8 cellular contexts compared by ENCODE assay signal in the genomic region with DNA sequence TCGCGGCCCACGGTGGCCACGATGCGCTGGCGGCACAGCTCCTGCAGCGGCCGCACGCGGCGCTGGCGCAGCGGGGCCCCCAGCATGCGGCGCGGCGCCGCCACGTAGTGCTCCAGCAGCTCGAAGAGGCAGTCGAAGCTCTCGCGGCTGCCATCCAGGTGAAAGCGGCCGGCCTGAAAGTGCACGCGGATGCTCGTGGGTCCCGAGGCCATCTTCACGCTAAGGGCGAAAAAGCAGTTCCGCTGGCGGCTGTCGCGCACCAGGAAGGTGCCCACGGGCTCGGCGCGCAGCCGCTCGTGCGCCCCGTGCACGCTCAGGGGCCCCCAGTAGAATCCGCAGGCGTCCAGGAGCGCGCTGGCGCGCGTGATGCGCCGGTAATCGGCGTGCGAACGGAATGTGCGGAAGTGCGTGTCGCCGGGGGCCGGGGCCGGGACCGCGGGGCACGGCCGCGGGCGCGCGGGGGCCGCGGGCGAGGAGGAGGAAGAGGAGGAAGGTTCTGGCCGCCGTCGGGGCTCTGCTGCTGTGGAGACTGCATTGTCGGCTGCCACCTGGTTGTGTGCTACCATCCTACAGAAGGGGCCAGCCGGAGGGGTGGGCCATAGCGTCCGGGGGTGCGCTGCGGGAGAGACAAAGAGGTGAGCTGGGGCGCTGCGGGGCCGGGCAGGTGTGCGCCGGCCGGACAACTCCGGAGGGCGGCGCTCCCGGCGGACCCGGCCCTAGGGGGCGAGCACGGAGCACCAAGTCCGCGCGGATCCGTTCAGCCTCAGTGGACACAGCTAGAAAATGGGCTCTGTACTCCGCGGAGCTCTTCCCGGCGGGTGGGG. TPM values are rescaled to one million over a fixed set of nuclear protein-coding genes. Genes with fewer than 3 reads are reported as not detected.
DNase-seq lines count a peak whose midpoint lies in the region; ATAC-seq, FAIRE-seq and TF ChIP-seq lines count a peak whose summit lies in the region.

No MANE protein-coding gene starts in this region.

- H3K27me3 ChIP-seq in SK-N-SH (ENCODE audit: insufficient read depth) (no peaks in the 10 kb centered on the region), bronchial epithelial cell (ENCODE audit: control insufficient read depth, insufficient read depth, low read length) (no peaks in the 10 kb centered on the region)

- ATAC-seq in SK-N-SH treated with all-trans-retinoic acid at 6 μM for 48 hours, result no peak
- ATAC-seq in HG03442 (IDR thresholded peaks at IDR 0.05; ENCODE audit: unreplicated experiment), result peak; percentile 2

- DNase-seq in SK-N-SH (peak; percentile 73), T1000 (lab: John Stamatoyannopoulos, UW) (peak; percentile 19), bronchial epithelial cell (ENCODE audit: low read depth) (peak; percentile 21), left kidney (ENCODE audit: low read depth, low spot score) (peak; percentile 86), COLO829 (ENCODE audit: low spot score) (no peak)
- peak; percentile 40 for DNase-seq in stimulated activated CD8-positive, alpha-beta memory T cell treated with anti-CD3 and anti-CD28 coated beads, Interleukin-4, amount 100 ng/mL, for 24 hours (ENCODE audit: low read depth)

- no peaks in the 10 kb centered on the region for H3K9me2 ChIP-seq in SK-N-SH

- no peaks in the 10 kb centered on the region for H3K9me3 ChIP-seq in SK-N-SH

- no peak for FAIRE-seq in bronchial epithelial cell (lab: Jason Lieb, UNC)

- H3F3A ChIP-seq in SK-N-SH (replicated peaks; ENCODE audit: insufficient read depth), result peaks cover 28% of the 10 kb centered on the region

- peaks cover 32% of the 10 kb centered on the region for H4K20me1 ChIP-seq in SK-N-SH (ENCODE audit: insufficient read depth)

- TF ChIP-seq RAD21 in SK-N-SH (IDR thresholded peaks at IDR 0.05; ENCODE audit: low read length), result no peak

- H3K4me2 ChIP-seq in SK-N-SH, result peak overlapping the region; percentile 83

- TF ChIP-seq EP300 in SK-N-SH (IDR thresholded peaks at IDR 0.05; ENCODE audit: borderline replicate concordance in 1 of 2, low read depth in 1 of 2, low read length in 1 of 2), result no peak

- H2AFZ ChIP-seq in SK-N-SH (ENCODE audit: low read depth), result peak overlapping the region; percentile 18; the same call in 1 of the 2 replicates

- H3K4me1 ChIP-seq in SK-N-SH (ENCODE audit: control insufficient read depth in 1 of 2, insufficient read depth in 2 of 2, low read depth in 1 of 2, low read length in 1 of 2), result peaks cover 9 to 27% of the 10 kb centered on the region in 2 experiments; a peak in 3 of 4 replicates

- H3K4me3 ChIP-seq in SK-N-SH (ENCODE audit: low read depth in 2 of 2, low read length in 1 of 2), result peak overlapping the region; percentile 79 to 84
- H3K4me3 ChIP-seq in bronchial epithelial cell (ENCODE audit: low read depth, low read length), result peak overlapping the region; percentile 70

- 15% methylated on average over 21 of the region's 105 CpGs for WGBS in SK-N-SH (ENCODE audit: low lambda C conversion rate)

- H3K9ac ChIP-seq in SK-N-SH, result peak overlapping the region; percentile 70; the same call in 1 of the 2 replicates

- H3K79me2 ChIP-seq in SK-N-SH (ENCODE audit: insufficient read depth), result peaks cover 25% of the 10 kb centered on the region

- CTCF ChIA-PET in SK-N-SH (lab: Yijun Ruan, JAX), result interaction anchor here (0.6 to 14.4 kb wide), 70 partner anchors 9 to 366 kb away, joined by 3 to 318 read pairs (median 4); a partner anchor contains a TSS

- POLR2A ChIA-PET in SK-N-SH (lab: Yijun Ruan, JAX), result interaction anchor here (1.0 to 1.5 kb wide), 5 partner anchors 55 to 310 kb away, joined by 3 to 9 read pairs (median 4); no protein-coding TSS in a partner anchor

- H3K27ac ChIP-seq in SK-N-SH (ENCODE audit: low read depth in 2 of 2, low read length in 1 of 2), result no peak overlapping the region; a peak in 1 of 4 replicates

- H3K36me3 ChIP-seq in SK-N-SH (replicated peaks in 1 of 2; ENCODE audit: control insufficient read depth in 1 of 2, insufficient read depth in 2 of 2, low read length in 1 of 2), result peaks cover 3 to 4% of the 10 kb centered on the region in 2 experiments
- no peaks in the 10 kb centered on the region for H3K36me3 ChIP-seq in bronchial epithelial cell (ENCODE audit: control insufficient read depth, insufficient read depth, low read length)

- TF ChIP-seq CTCF in SK-N-SH (IDR thresholded peaks at IDR 0.05) (no peak), bronchial epithelial cell (IDR thresholded peaks at IDR 0.05; ENCODE audit: insufficient read depth, low read length, severe bottlenecking) (peak; percentile 15)

TF ChIP-seq in SK-N-SH, 30 proteins besides CTCF, POLR2A, EP300 and RAD21:
- no peak for TF ChIP-seq RCOR1 (IDR thresholded peaks at IDR 0.05; ENCODE audit: low read length)
- TF ChIP-seq FOXM1 (IDR thresholded peaks at IDR 0.05; ENCODE audit: low read depth), result no peak
- TF ChIP-seq MXI1 (IDR thresholded peaks at IDR 0.05; ENCODE audit: low read depth, low read length), result peak; percentile 22; the same call in 1 of the 2 replicates
- no peak for TF ChIP-seq NRF1 (IDR thresholded peaks at IDR 0.05; ENCODE audit: low read depth, low read length)
- TF ChIP-seq, protein P1, sequence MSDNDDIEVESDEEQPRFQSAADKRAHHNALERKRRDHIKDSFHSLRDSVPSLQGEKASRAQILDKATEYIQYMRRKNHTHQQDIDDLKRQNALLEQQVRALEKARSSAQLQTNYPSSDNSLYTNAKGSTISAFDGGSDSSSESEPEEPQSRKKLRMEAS (IDR thresholded peaks at IDR 0.05; ENCODE audit: low read depth), result peak; percentile 43; the same call in 1 of the 2 replicates

TF ChIP-seq in SK-N-SH treated with all-trans-retinoic acid at 6 μM for 48 hours, 23 proteins besides CTCF, POLR2A, EP300 and RAD21:
- no peak for TF ChIP-seq ARNTL (CRISPR knock-in tag; IDR thresholded peaks at IDR 0.05; ENCODE audit: borderline replicate concordance, low read depth)
- no peak for TF ChIP-seq GLIS3 (CRISPR knock-in tag; IDR thresholded peaks at IDR 0.05)

RNA-seq across cellular contexts. Expression of a gene that starts 0.9 kb away (rescaled TPM):
- 6.3 and 8.6 TPM in 2 replicates for polyA plus RNA-seq in SK-N-SH (2012; rRNA removed)
- 4.7 and 6.1 TPM in 2 replicates for polyA plus RNA-seq in SK-N-SH (2012; cell fraction: cytosol; rRNA removed)
- 28.4 and 39.6 TPM in 2 replicates for polyA plus RNA-seq in SK-N-SH (2012; cell fraction: nucleus; rRNA removed)
- total RNA-seq in bronchial epithelial cell, result 0.77 and 0.79 TPM in 2 replicates

RNA-seq across cellular contexts. Expression of a gene that starts 14.0 kb away (rescaled TPM):
- polyA plus RNA-seq in SK-N-SH (2012; rRNA removed), result not detected in 2 replicates
- not detected in 2 replicates for polyA plus RNA-seq in SK-N-SH (2012; cell fraction: cytosol; rRNA removed)
- polyA plus RNA-seq in SK-N-SH (2012; cell fraction: nucleus; rRNA removed), result not detected in 2 replicates
- total RNA-seq in bronchial epithelial cell, result not detected in 2 replicates

RNA-seq across cellular contexts. Expression of a gene that starts 18.3 kb away (rescaled TPM):
- polyA plus RNA-seq in SK-N-SH (2012; rRNA removed), result not detected in 2 replicates
- not detected in 2 replicates for polyA plus RNA-seq in SK-N-SH (2012; cell fraction: cytosol; rRNA removed)
- polyA plus RNA-seq in SK-N-SH (2012; cell fraction: nucleus; rRNA removed), result not detected in 2 replicates
- not detected in 2 replicates for total RNA-seq in bronchial epithelial cell

RNA-seq across cellular contexts. Expression of a gene that starts 21.2 kb away (rescaled TPM):
- not detected in 2 replicates for polyA plus RNA-seq in SK-N-SH (2012; rRNA removed)
- polyA plus RNA-seq in SK-N-SH (2012; cell fraction: cytosol; rRNA removed), result not detected in 2 replicates
- polyA plus RNA-seq in SK-N-SH (2012; cell fraction: nucleus; rRNA removed), result not detected in 2 replicates
- not detected in 2 replicates for total RNA-seq in bronchial epithelial cell

RNA-seq across cellular contexts. Expression of a gene that starts 26.0 kb away (rescaled TPM):
- not detected in 2 replicates for polyA plus RNA-seq in SK-N-SH (2012; rRNA removed)
- not detected in 2 replicates for polyA plus RNA-seq in SK-N-SH (2012; cell fraction: cytosol; rRNA removed)
- polyA plus RNA-seq in SK-N-SH (2012; cell fraction: nucleus; rRNA removed), result not detected in 2 replicates
- not detected in 2 replicates for total RNA-seq in bronchial epithelial cell
